16 cellular contexts compared by ENCODE assay signal in the genomic region with DNA sequence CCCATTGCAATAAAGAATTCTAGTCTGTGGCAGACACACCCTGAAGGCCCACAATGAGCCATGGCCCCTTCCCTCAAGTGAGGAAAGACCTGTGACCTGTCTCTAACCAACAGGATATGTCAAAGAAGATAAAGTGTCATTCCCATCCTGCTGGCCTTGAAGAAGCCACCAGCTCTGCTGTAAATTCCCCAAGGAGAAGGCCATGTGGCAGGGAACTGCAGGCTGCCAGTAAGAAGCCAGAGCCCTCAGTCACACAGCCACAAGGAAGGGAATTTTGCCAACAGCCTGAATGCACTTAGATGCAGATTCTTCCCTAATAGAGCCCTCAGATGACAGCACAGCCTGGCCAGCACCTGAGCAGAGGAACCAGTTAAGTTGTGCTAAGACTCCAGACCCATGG. TPM values are rescaled to one million over a fixed set of nuclear protein-coding genes. Genes with fewer than 3 reads are reported as not detected.
A peak's percentile ranks its signal among the peaks of the same experiment; 100 is the strongest.
DNase-seq lines count a peak whose midpoint lies in the region; ATAC-seq and TF ChIP-seq lines count a peak whose summit lies in the region.
"Had no signal": no experiment of that assay in that cellular context is flagged by ENCODE, and none has a peak within 500 bp of the region (broad histone marks: within the 10 kb centered on the region; RNA-seq: fewer than 3 reads in every experiment).

No MANE protein-coding gene starts in this region.

- no peaks in the 10 kb centered on the region for H3K27me3 ChIP-seq in BE2C
- no peaks in the 10 kb centered on the region for H3K27me3 ChIP-seq in endodermal cell (ENCODE audit: control insufficient read depth, insufficient read depth, low read length, poor library complexity, severe bottlenecking)
- no peaks in the 10 kb centered on the region for H3K27me3 ChIP-seq in mesenchymal stem cell (ENCODE audit: control insufficient read depth in 1 of 2, insufficient read depth in 1 of 2, low read length in 2 of 2)
- H3K27me3 ChIP-seq: BLaER1 treated with 17β-estradiol and CSF1 and Interleukin-3, amounts not matched to agents 10 nM and 100 nM had no signal

- no peak overlapping the region for H3K27ac Mint-ChIP-seq in endodermal cell
- H3K27ac Mint-ChIP-seq: CD4-positive, CD25-positive, alpha-beta regulatory T cell; H9 had no signal

- no peaks in the 10 kb centered on the region; the same call in 1 of the 2 replicates for H3K9me3 ChIP-seq in BE2C
- H3K9me3 ChIP-seq in endodermal cell (ENCODE audit: control insufficient read depth, low read length) = no peaks in the 10 kb centered on the region
- no peaks in the 10 kb centered on the region for H3K9me3 ChIP-seq in mesenchymal stem cell (ENCODE audit: control insufficient read depth, low read length)
- H3K9me3 ChIP-seq: BLaER1 treated with 17β-estradiol and CSF1 and Interleukin-3, amounts not matched to agents 10 nM and 100 nM had no signal

- H4K91ac ChIP-seq in mesenchymal stem cell (ENCODE audit: low read length) = no peak overlapping the region

- H2BK15ac ChIP-seq in mesenchymal stem cell (ENCODE audit: low read depth, poor library complexity, severe bottlenecking) = no peak overlapping the region

- H3K27ac ChIP-seq in endodermal cell (ENCODE audit: low read depth, low read length) (no peak overlapping the region), mesenchymal stem cell (ENCODE audit: low read length, poor library complexity, severe bottlenecking) (no peak overlapping the region)
- H3K27ac ChIP-seq: BLaER1 treated with 17β-estradiol and CSF1 and Interleukin-3, amounts not matched to agents 10 nM and 100 nM; HL-60 had no signal

- H3K36me3 Mint-ChIP-seq in endodermal cell (ENCODE audit: low read depth) = no peaks in the 10 kb centered on the region
- H3K36me3 Mint-ChIP-seq: CD4-positive, CD25-positive, alpha-beta regulatory T cell had no signal

- H3K4me1 Mint-ChIP-seq in endodermal cell = no peaks in the 10 kb centered on the region
- H3K4me1 Mint-ChIP-seq: CD4-positive, CD25-positive, alpha-beta regulatory T cell; H9 had no signal

- ATAC-seq in GM21786 (IDR thresholded peaks at IDR 0.05; ENCODE audit: unreplicated experiment) = no peak

- no peak overlapping the region for H3K23ac ChIP-seq in mesenchymal stem cell (ENCODE audit: low read length in 2 of 2)

- H2AK5ac ChIP-seq in mesenchymal stem cell (ENCODE audit: low read length, severe bottlenecking) = no peak overlapping the region

- no peak overlapping the region for H3K9ac ChIP-seq in endodermal cell (ENCODE audit: extremely low read depth, low read length, poor library complexity, severe bottlenecking)
- H3K9ac ChIP-seq in mesenchymal stem cell (ENCODE audit: low read length) = no peak overlapping the region
- H3K9ac ChIP-seq: BLaER1 treated with 17β-estradiol and CSF1 and Interleukin-3, amounts not matched to agents 10 nM and 100 nM had no signal

- H2AFZ ChIP-seq in mesenchymal stem cell (ENCODE audit: low read depth, low read length) = no peak overlapping the region

- no peak overlapping the region for H3K14ac ChIP-seq in mesenchymal stem cell (ENCODE audit: low read length in 2 of 2)

- H3K4me2 ChIP-seq in mesenchymal stem cell (ENCODE audit: low read length, poor library complexity, severe bottlenecking) = no peak overlapping the region
- H3K4me2 ChIP-seq: BLaER1 treated with 17β-estradiol and CSF1 and Interleukin-3, amounts not matched to agents 10 nM and 100 nM had no signal

- H3K4ac ChIP-seq in mesenchymal stem cell (ENCODE audit: low read depth in 1 of 2, low read length in 2 of 2) = no peak overlapping the region

- no peak for TF ChIP-seq CTCF in BE2C (IDR thresholded peaks at IDR 0.05; ENCODE audit: low read depth, low read length)
- TF ChIP-seq CTCF in endodermal cell (conservative IDR thresholded peaks at IDR 0.05) = no peak

- no peak overlapping the region for H2BK5ac ChIP-seq in mesenchymal stem cell (ENCODE audit: low read depth, low read length, poor library complexity, severe bottlenecking)

- no peak overlapping the region for H3K18ac ChIP-seq in mesenchymal stem cell (ENCODE audit: low read depth in 1 of 2, low read length in 2 of 2)

- no peak overlapping the region for H4K8ac ChIP-seq in mesenchymal stem cell (ENCODE audit: low read length)

- no peak overlapping the region for H2BK120ac ChIP-seq in mesenchymal stem cell (ENCODE audit: low read depth, low read length)

- no peak overlapping the region for H2BK12ac ChIP-seq in mesenchymal stem cell (ENCODE audit: low read length in 2 of 2)

- H3K9me3 Mint-ChIP-seq in endodermal cell = no peaks in the 10 kb centered on the region
- H3K9me3 Mint-ChIP-seq: H9 had no signal

- H3K4me1 ChIP-seq in BE2C = peaks cover 11% of the 10 kb centered on the region
- H3K4me1 ChIP-seq in endodermal cell (ENCODE audit: control insufficient read depth, insufficient read depth, low read length) = no peaks in the 10 kb centered on the region
- no peaks in the 10 kb centered on the region for H3K4me1 ChIP-seq in mesenchymal stem cell (ENCODE audit: control insufficient read depth, insufficient read depth, low read depth, low read length)
- H3K4me1 ChIP-seq: BLaER1 treated with 17β-estradiol and CSF1 and Interleukin-3, amounts not matched to agents 10 nM and 100 nM had no signal

- H3K4me3 ChIP-seq in BE2C (ENCODE audit: low read depth, low read length) (no peak overlapping the region), endodermal cell (ENCODE audit: low read length) (no peak overlapping the region), mesenchymal stem cell (ENCODE audit: insufficient read depth in 1 of 2, low read depth in 1 of 2, low read length in 2 of 2) (no peak overlapping the region)
- H3K4me3 ChIP-seq: BLaER1 treated with 17β-estradiol and CSF1 and Interleukin-3, amounts not matched to agents 10 nM and 100 nM had no signal

- H3K79me1 ChIP-seq in mesenchymal stem cell (replicated peaks; ENCODE audit: low read length, poor library complexity, severe bottlenecking) = no peaks in the 10 kb centered on the region

- no peak overlapping the region for H3K4me3 Mint-ChIP-seq in endodermal cell
- H3K4me3 Mint-ChIP-seq: CD4-positive, CD25-positive, alpha-beta regulatory T cell; H9 had no signal

- H3K36me3 ChIP-seq in BE2C (no peaks in the 10 kb centered on the region), endodermal cell (ENCODE audit: control insufficient read depth, insufficient read depth, low read length) (no peaks in the 10 kb centered on the region), mesenchymal stem cell (ENCODE audit: control insufficient read depth in 1 of 2, insufficient read depth in 2 of 2, low read depth in 1 of 2, low read length in 2 of 2) (no peaks in the 10 kb centered on the region)
- H3K36me3 ChIP-seq: BLaER1 treated with 17β-estradiol and CSF1 and Interleukin-3, amounts not matched to agents 10 nM and 100 nM had no signal

- DNase-seq in BE2C = peak; percentile 87
- DNase-seq in HT1080 (ENCODE audit: low read depth) = peak; percentile 9
- DNase-seq in cerebellum (ENCODE audit: low spot score) = peak; percentile 6
- DNase-seq in pons (ENCODE audit: low spot score) = peak; percentile 7
- no peak for DNase-seq in endodermal cell
- no peak for DNase-seq in mesenchymal stem cell
- DNase-seq: AML-193; CD4-positive, CD25-positive, alpha-beta regulatory T cell; DMS53; GOT3; H9; IMR-90; KBM-7 had no signal

- no peaks in the 10 kb centered on the region for H3K27me3 Mint-ChIP-seq in endodermal cell (ENCODE audit: insufficient read depth)
- H3K27me3 Mint-ChIP-seq: CD4-positive, CD25-positive, alpha-beta regulatory T cell had no signal

RNA-seq across cellular contexts. Expression of gene VIP, which starts 24.8 kb away (rescaled TPM):
- polyA plus RNA-seq in BE2C (2012; ENCODE audit: insufficient read depth, insufficient read length, low read depth) = 103 TPM
- 0.20 TPM in 1 of 2 replicates, not detected in the other for total RNA-seq in HT1080 (2014; rRNA removed; shearing (Covaris generic))
- 0.34 and 0.47 TPM in 2 replicates for polyA plus RNA-seq in HT1080 (2015; cell fraction: cytosol; rRNA removed)
- polyA plus RNA-seq in HT1080 (2015; cell fraction: nucleus; rRNA removed) = 0.66 and 0.79 TPM in 2 replicates
- 0.18 TPM for total RNA-seq in cerebellum
- total RNA-seq in endodermal cell = not detected
- 0.32 TPM for polyA plus RNA-seq in endodermal cell (2013, experiment 1 of 2)
- polyA plus RNA-seq in endodermal cell (2013, experiment 2 of 2) = 0.37 TPM
- polyA plus RNA-seq in mesenchymal stem cell (2013, experiment 1 of 2) = not detected
- not detected for polyA plus RNA-seq in mesenchymal stem cell (2013, experiment 2 of 2)
- total RNA-seq: CD4-positive, CD25-positive, alpha-beta regulatory T cell; H9; IMR-90 had no signal
- polyA plus RNA-seq: CD4-positive, CD25-positive, alpha-beta regulatory T cell; IMR-90 had no signal

Comparison
In these comparisons a context has a peak if more than half of its experiments do, and no peak if none do; other contexts are left out.
1. DNase-seq: peak in BE2C (single experiment), HT1080 (single experiment), cerebellum (single experiment) and pons (single experiment); none in endodermal cell (single experiment) and mesenchymal stem cell (single experiment).